16 cellular contexts compared by ENCODE assay signal in the genomic region with DNA sequence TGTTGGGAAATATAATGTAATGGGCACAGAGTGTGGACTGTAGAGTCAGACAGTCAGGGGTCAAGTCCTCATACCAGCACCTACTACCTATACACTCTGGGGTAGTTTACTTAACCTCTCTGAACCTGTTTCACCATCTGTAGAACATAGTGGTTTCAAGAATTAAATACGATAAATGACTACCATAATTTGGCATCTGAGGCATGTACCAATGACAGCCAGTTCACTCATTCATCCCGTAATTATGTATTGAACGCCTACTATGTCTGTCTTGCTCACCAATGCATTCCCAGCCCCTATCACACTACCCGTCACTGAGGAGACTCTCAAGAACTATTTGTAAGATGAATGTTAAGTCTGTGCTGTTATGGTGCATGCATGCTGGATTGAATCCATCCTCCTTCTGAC. TPM values are rescaled to one million over a fixed set of nuclear protein-coding genes. Genes with fewer than 3 reads are reported as not detected.
DNase-seq lines count a peak whose midpoint lies in the region; ATAC-seq and TF ChIP-seq lines count a peak whose summit lies in the region.
"Had no signal": no experiment of that assay in that cellular context is flagged by ENCODE, and none has a peak within 500 bp of the region (broad histone marks: within the 10 kb centered on the region; RNA-seq: fewer than 3 reads in every experiment).

No MANE protein-coding gene starts in this region.

- no peaks in the 10 kb centered on the region for H3K27me3 ChIP-seq in PC-3 (ENCODE audit: low read length)
- peaks cover 3% of the 10 kb centered on the region for H3K27me3 ChIP-seq in left ventricle myocardium inferior (ENCODE audit: low read depth)
- no peaks in the 10 kb centered on the region for H3K27me3 ChIP-seq in vagina
- no peaks in the 10 kb centered on the region for H3K27me3 ChIP-seq in upper lobe of left lung
- H3K27me3 ChIP-seq: SJCRH30, thyroid gland had no signal

- TF ChIP-seq CTCF in PC-3 (conservative IDR thresholded peaks at IDR 0.05; ENCODE audit: low read depth, low read length) (no peak), epithelial cell of proximal tubule (conservative IDR thresholded peaks at IDR 0.05; ENCODE audit: low read depth, low read length) (no peak), left ventricle myocardium inferior (IDR thresholded peaks at IDR 0.05; ENCODE audit: borderline replicate concordance) (no peak), vagina (IDR thresholded peaks at IDR 0.05) (no peak), upper lobe of left lung (IDR thresholded peaks at IDR 0.05) (no peak)

- no peaks in the 10 kb centered on the region for H3K79me2 ChIP-seq in PC-3 (ENCODE audit: low read length)

- H3K4me2 ChIP-seq in PC-3 (ENCODE audit: low read length), result peak overlapping the region; percentile 57

- H3K9ac ChIP-seq in PC-3 (ENCODE audit: low read length), result no peak overlapping the region

- BruUV-seq in PC-3 (replicated peaks; lab: Mats Ljungman, UMichigan), result no TSS peak

- in situ Hi-C loops in Caki2 (cut with HindIII; ENCODE audit: low pct_unique_long_range_greater_than_20kb, low sequenced_read_pairs), result no loop called here

- no peaks in the 10 kb centered on the region for H3K36me3 Mint-ChIP-seq in activated T-helper 2 cell treated with anti-CD3 and anti-CD28 coated beads, Interferon-gamma antibody, Interleukin-2, Interleukin-4, amounts not matched to agents 10 μg/mL and 5 μg/mL and 100 μg/mL, durations not matched to agents 14 hours and 24 hours and 36 hours (ENCODE audit: low read depth)
- H3K36me3 Mint-ChIP-seq: activated CD4-positive, alpha-beta memory T cell treated with anti-CD3 and anti-CD28 coated beads for 36 hours had no signal

- WGBS in upper lobe of left lung, 2 donors, result 74 to 75% methylated on average over 4 of the region's 4 CpGs

- ATAC-seq in PC-3, result peak; percentile 49; the same call in 1 of the 2 replicates
- ATAC-seq in upper lobe of left lung (ENCODE audit: low FRiP score in 2 of 2), result no peak

- TF ChIP-seq EP300 in upper lobe of left lung (IDR thresholded peaks at IDR 0.05), result no peak

- H3K4me1 ChIP-seq in PC-3 (ENCODE audit: insufficient read depth, low read length) (peaks cover 54% of the 10 kb centered on the region), left ventricle myocardium inferior (no peaks in the 10 kb centered on the region), vagina (no peaks in the 10 kb centered on the region), upper lobe of left lung (no peaks in the 10 kb centered on the region)
- H3K4me1 ChIP-seq: BE2C, SJCRH30, thyroid gland had no signal

- no peaks in the 10 kb centered on the region for H3K4me1 Mint-ChIP-seq in activated T-helper 2 cell treated with anti-CD3 and anti-CD28 coated beads, Interferon-gamma antibody, Interleukin-2, Interleukin-4, amounts not matched to agents 10 μg/mL and 5 μg/mL and 100 μg/mL, durations not matched to agents 14 hours and 24 hours and 36 hours (ENCODE audit: low read depth)

- CTCF ChIA-PET in PC-3 (lab: Charles Lee), result no interaction called here

- H3K9me3 ChIP-seq in PC-3 (ENCODE audit: low read length) (no peaks in the 10 kb centered on the region), left ventricle myocardium inferior (replicated peaks) (no peaks in the 10 kb centered on the region), vagina (no peaks in the 10 kb centered on the region), upper lobe of left lung (no peaks in the 10 kb centered on the region)
- H3K9me3 ChIP-seq: BE2C, SJCRH30, thyroid gland had no signal

- DNase-seq in Caki2 (ENCODE audit: low read depth) (peak; percentile 45), PC-3 (peak; percentile 75), epithelial cell of proximal tubule (ENCODE audit: low read depth) (peak; percentile 23), non-pigmented ciliary epithelial cell (ENCODE audit: low read depth) (peak; percentile 95), left ventricle myocardium inferior (no peak), vagina (ENCODE audit: extremely low spot score in 2 of 2) (no peak), upper lobe of left lung (no peak)
- no peak for DNase-seq in activated T-helper 2 cell treated with anti-CD3 and anti-CD28 coated beads, Interferon-gamma antibody, Interleukin-2, Interleukin-4, amounts not matched to agents 10 μg/mL and 5 μg/mL and 100 μg/mL, durations not matched to agents 14 hours and 24 hours and 36 hours (ENCODE audit: low spot score)
- DNase-seq: activated CD4-positive, alpha-beta memory T cell treated with anti-CD3 and anti-CD28 coated beads for 36 hours; BE2C; NCI-H2029; nucleus accumbens; SJCRH30; thyroid gland had no signal

- no peaks in the 10 kb centered on the region for H3K36me3 ChIP-seq in PC-3 (ENCODE audit: low read depth, low read length)
- no peaks in the 10 kb centered on the region for H3K36me3 ChIP-seq in left ventricle myocardium inferior
- no peaks in the 10 kb centered on the region for H3K36me3 ChIP-seq in vagina
- no peaks in the 10 kb centered on the region for H3K36me3 ChIP-seq in upper lobe of left lung
- H3K36me3 ChIP-seq: BE2C, SJCRH30, thyroid gland had no signal

- TF ChIP-seq POLR2A in vagina (IDR thresholded peaks at IDR 0.05) (no peak), upper lobe of left lung (IDR thresholded peaks at IDR 0.05) (no peak)

- no peaks in the 10 kb centered on the region for H3K9me2 ChIP-seq in PC-3 (replicated peaks; ENCODE audit: low read length)

- peaks cover 3% of the 10 kb centered on the region for H3F3A ChIP-seq in PC-3 (ENCODE audit: low read length, unreplicated experiment)

- no peak overlapping the region for H3K27ac Mint-ChIP-seq in activated T-helper 2 cell treated with anti-CD3 and anti-CD28 coated beads, Interferon-gamma antibody, Interleukin-2, Interleukin-4, amounts not matched to agents 10 μg/mL and 5 μg/mL and 100 μg/mL, durations not matched to agents 14 hours and 24 hours and 36 hours
- H3K27ac Mint-ChIP-seq: activated CD4-positive, alpha-beta memory T cell treated with anti-CD3 and anti-CD28 coated beads for 36 hours had no signal

- no peak overlapping the region for H3K4me3 Mint-ChIP-seq in activated T-helper 2 cell treated with anti-CD3 and anti-CD28 coated beads, Interferon-gamma antibody, Interleukin-2, Interleukin-4, amounts not matched to agents 10 μg/mL and 5 μg/mL and 100 μg/mL, durations not matched to agents 14 hours and 24 hours and 36 hours (ENCODE audit: low read depth)
- H3K4me3 Mint-ChIP-seq: activated CD4-positive, alpha-beta memory T cell treated with anti-CD3 and anti-CD28 coated beads for 36 hours had no signal

- H3K4me3 ChIP-seq in PC-3 (ENCODE audit: low read length) (peak overlapping the region; percentile 11; the same call in 1 of the 2 replicates), epithelial cell of proximal tubule (ENCODE audit: low read depth, low read length) (no peak overlapping the region), left ventricle myocardium inferior (no peak overlapping the region), vagina (no peak overlapping the region), upper lobe of left lung (no peak overlapping the region)
- H3K4me3 ChIP-seq: SJCRH30, thyroid gland had no signal

- intact Hi-C loops in PC-3 (cut with micrococcal nuclease) (no loop called here), left ventricle myocardium inferior (cut with micrococcal nuclease) (no loop called here), vagina (cut with DNase I) (no loop called here)
- intact Hi-C loops in activated T-helper 2 cell treated with anti-CD3 and anti-CD28 coated beads, Interferon-gamma antibody, Interleukin-2, Interleukin-4, amounts not matched to agents 10 μg/mL and 5 μg/mL and 100 μg/mL, durations not matched to agents 14 hours and 24 hours and 36 hours (cut with micrococcal nuclease), result no loop called here

- H3K27ac ChIP-seq in PC-3 (ENCODE audit: low read length) (peak overlapping the region; percentile 22), left ventricle myocardium inferior (replicated peaks) (no peak overlapping the region), vagina (no peak overlapping the region), upper lobe of left lung (no peak overlapping the region)
- H3K27ac ChIP-seq: SJCRH30, thyroid gland had no signal

- H2AFZ ChIP-seq in PC-3 (ENCODE audit: low read length), result no peak overlapping the region

- H3K27me3 Mint-ChIP-seq in activated T-helper 2 cell treated with anti-CD3 and anti-CD28 coated beads, Interferon-gamma antibody, Interleukin-2, Interleukin-4, amounts not matched to agents 10 μg/mL and 5 μg/mL and 100 μg/mL, durations not matched to agents 14 hours and 24 hours and 36 hours (ENCODE audit: low read depth), result peaks cover 8% of the 10 kb centered on the region

- H4K20me1 ChIP-seq in PC-3 (ENCODE audit: low read length), result no peaks in the 10 kb centered on the region

- POLR2A ChIA-PET in PC-3 (lab: Charles Lee; ENCODE audit: unreplicated experiment), result no interaction called here

- peaks cover 6% of the 10 kb centered on the region for H3K9me3 Mint-ChIP-seq in activated T-helper 2 cell treated with anti-CD3 and anti-CD28 coated beads, Interferon-gamma antibody, Interleukin-2, Interleukin-4, amounts not matched to agents 10 μg/mL and 5 μg/mL and 100 μg/mL, durations not matched to agents 14 hours and 24 hours and 36 hours
- H3K9me3 Mint-ChIP-seq: activated CD4-positive, alpha-beta memory T cell treated with anti-CD3 and anti-CD28 coated beads for 36 hours had no signal

RNA-seq across cellular contexts. Expression of a gene that starts 2.0 kb away (rescaled TPM):
- 0.37 TPM in 1 of 2 replicates, not detected in the other for total RNA-seq in Caki2 (2014; rRNA removed; shearing (Covaris generic); ENCODE audit: low replicate concordance)
- total RNA-seq in PC-3 (2014; rRNA removed), result 0.36 and 1.0 TPM in 2 replicates
- total RNA-seq in epithelial cell of proximal tubule, result 2.9 and 54.3 TPM in 2 replicates
- total RNA-seq in activated T-helper 2 cell treated with anti-CD3 and anti-CD28 coated beads, Interferon-gamma antibody, Interleukin-2, Interleukin-4, amounts not matched to agents 10 μg/mL and 5 μg/mL and 100 μg/mL, durations not matched to agents 14 hours and 24 hours and 36 hours, result not detected in 2 replicates
- total RNA-seq in left ventricle myocardium inferior, result not detected
- not detected for total RNA-seq in vagina
- 1 to 10 TPM in 2 of 6 donors, not detected in 4; 2.2 to 3.9 TPM for total RNA-seq in upper lobe of left lung
- total RNA-seq: activated CD4-positive, alpha-beta memory T cell treated with anti-CD3 and anti-CD28 coated beads for 36 hours; endothelial cell of umbilical vein; mesenteric fat pad; SJCRH30 had no signal

RNA-seq across cellular contexts. Expression of a gene that starts 10.6 kb away (rescaled TPM):
- 62.1 and 105 TPM in 2 replicates for total RNA-seq in Caki2 (2014; rRNA removed; shearing (Covaris generic); ENCODE audit: low replicate concordance)
- 41.7 and 51.7 TPM in 2 replicates for total RNA-seq in PC-3 (2014; rRNA removed)
- 54.0 and 94.4 TPM in 2 replicates for total RNA-seq in epithelial cell of proximal tubule
- total RNA-seq in activated T-helper 2 cell treated with anti-CD3 and anti-CD28 coated beads, Interferon-gamma antibody, Interleukin-2, Interleukin-4, amounts not matched to agents 10 μg/mL and 5 μg/mL and 100 μg/mL, durations not matched to agents 14 hours and 24 hours and 36 hours, result 81.2 and 83.4 TPM in 2 replicates
- 37.8 TPM for total RNA-seq in left ventricle myocardium inferior
- 41.3 TPM for total RNA-seq in vagina
- 10 to 100 TPM; 12.9 to 60.1 (median 51.3) TPM for total RNA-seq in upper lobe of left lung

RNA-seq across cellular contexts. Expression of a gene that starts 29.7 kb away (rescaled TPM):
- not detected in 2 replicates for total RNA-seq in Caki2 (2014; rRNA removed; shearing (Covaris generic); ENCODE audit: low replicate concordance)
- total RNA-seq in PC-3 (2014; rRNA removed) (not detected in 2 replicates), epithelial cell of proximal tubule (0.22 TPM in 1 of 2 replicates, not detected in the other), left ventricle myocardium inferior (not detected), vagina (not detected), upper lobe of left lung (10 to 100 TPM in 2 of 6 donors, 1 to 10 TPM in 4; 1.0 to 30.7 (median 3.6) TPM)
- total RNA-seq in activated T-helper 2 cell treated with anti-CD3 and anti-CD28 coated beads, Interferon-gamma antibody, Interleukin-2, Interleukin-4, amounts not matched to agents 10 μg/mL and 5 μg/mL and 100 μg/mL, durations not matched to agents 14 hours and 24 hours and 36 hours, result not detected in 2 replicates
- total RNA-seq: activated CD4-positive, alpha-beta memory T cell treated with anti-CD3 and anti-CD28 coated beads for 36 hours; endothelial cell of umbilical vein; mesenteric fat pad; SJCRH30; thyroid gland had no signal

RNA-seq across cellular contexts. Expression of a gene that starts 51.6 kb away (rescaled TPM):
- total RNA-seq in Caki2 (2014; rRNA removed; shearing (Covaris generic); ENCODE audit: low replicate concordance), result not detected in 2 replicates
- total RNA-seq in PC-3 (2014; rRNA removed) (not detected in 2 replicates), epithelial cell of proximal tubule (0.23 TPM in 1 of 2 replicates, not detected in the other), left ventricle myocardium inferior (not detected), vagina (not detected), upper lobe of left lung (100 to 1,000 TPM in 2 of 6 donors, 1 to 10 TPM in 3, not detected in 1; 2.6 to 255 (median 9.9) TPM)
- not detected in 2 replicates for total RNA-seq in activated T-helper 2 cell treated with anti-CD3 and anti-CD28 coated beads, Interferon-gamma antibody, Interleukin-2, Interleukin-4, amounts not matched to agents 10 μg/mL and 5 μg/mL and 100 μg/mL, durations not matched to agents 14 hours and 24 hours and 36 hours
- total RNA-seq: activated CD4-positive, alpha-beta memory T cell treated with anti-CD3 and anti-CD28 coated beads for 36 hours; endothelial cell of umbilical vein; mesenteric fat pad; SJCRH30; thyroid gland had no signal

Comparison
In these comparisons a context has a peak if more than half of its experiments do, and no peak if none do; other contexts are left out.
1. DNase-seq: peak in Caki2 (single experiment), PC-3 (single experiment), epithelial cell of proximal tubule (single experiment) and non-pigmented ciliary epithelial cell (single experiment); none in activated T-helper 2 cell treated with anti-CD3 and anti-CD28 coated beads, Interferon-gamma antibody, Interleukin-2, Interleukin-4, amounts not matched to agents 10 μg/mL and 5 μg/mL and 100 μg/mL, durations not matched to agents 14 hours and 24 hours and 36 hours (single experiment), left ventricle myocardium inferior (single experiment), vagina (0 of 2) and upper lobe of left lung (0 of 2).